Comparison of ENCODE assay signal across 9 cellular contexts in the genomic region with DNA sequence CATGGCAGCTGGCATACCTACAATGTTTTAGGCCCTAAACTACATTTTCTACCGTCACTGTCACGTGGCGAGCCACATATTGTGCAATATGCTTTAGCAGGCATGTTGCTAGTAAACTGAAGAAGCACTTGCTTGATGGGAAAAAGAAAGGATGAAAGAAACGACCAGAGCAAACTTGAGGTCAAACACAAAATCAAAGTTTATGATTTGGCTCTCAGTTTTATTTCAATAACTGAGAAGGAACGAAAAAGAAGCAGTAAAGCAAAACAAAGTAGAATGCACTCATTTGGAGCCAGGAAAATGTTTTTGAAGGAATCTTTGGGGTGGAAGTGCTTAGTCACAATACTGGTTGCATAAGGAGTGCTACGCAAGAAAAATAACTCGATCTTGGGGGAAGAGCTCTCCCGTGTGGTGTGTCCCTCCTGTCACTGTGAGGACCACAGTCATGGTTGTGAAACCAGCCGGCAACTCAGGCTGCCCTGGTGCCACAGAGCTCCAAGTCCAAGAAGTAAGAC.
DNase-seq lines count a peak whose midpoint lies in the region; ATAC-seq and TF ChIP-seq lines count a peak whose summit lies in the region.
"Had no signal": no experiment of that assay in that cellular context is flagged by ENCODE, and none has a peak within 500 bp of the region (broad histone marks: within the 10 kb centered on the region; RNA-seq: fewer than 3 reads in every experiment).

No MANE protein-coding gene starts in this region.

- peak; percentile 76 for DNase-seq in HT1080 (ENCODE audit: low read depth)
- peak; percentile 74 for DNase-seq in astrocyte of the spinal cord (ENCODE audit: low read depth, low spot score)
- peak; percentile 63 for DNase-seq in kidney tubule cell (ENCODE audit: low spot score)
- DNase-seq in thoracic aorta (ENCODE audit: low spot score): no peak
- no peak for DNase-seq in NCI-H524 treated with DMSO at 0.1 percent for 48 hours (lab: John Stamatoyannopoulos, UW)
- no peak for DNase-seq in effector CD4-positive, alpha-beta T cell
- no peak for DNase-seq in amniotic stem cell (lab: John Stamatoyannopoulos, UW)

- H3K27ac ChIP-seq in thoracic aorta: peak overlapping the region in 1 of 2 donors; percentile 8
- H3K27ac ChIP-seq: SJCRH30 had no signal

- H3K4me1 ChIP-seq in thoracic aorta (ENCODE audit: control insufficient read depth in 1 of 2, low read depth in 2 of 2): peaks cover 0 to 3% of the 10 kb centered on the region in 2 donors
- H3K4me1 ChIP-seq: SJCRH30 had no signal

- H3K4me3 ChIP-seq in astrocyte of the spinal cord (ENCODE audit: low read depth, low read length): no peak overlapping the region
- peak overlapping the region; percentile 30 for H3K4me3 ChIP-seq in thoracic aorta
- H3K4me3 ChIP-seq: SJCRH30 had no signal

- H3K36me3 ChIP-seq in thoracic aorta: no peaks in the 10 kb centered on the region
- H3K36me3 ChIP-seq: SJCRH30 had no signal

- no peaks in the 10 kb centered on the region for H3K27me3 ChIP-seq in thoracic aorta (replicated peaks; ENCODE audit: insufficient read depth)
- H3K27me3 ChIP-seq: SJCRH30 had no signal

- in situ Hi-C loops in astrocyte of the spinal cord (cut with HindIII; ENCODE audit: low sequenced_read_pairs): no loop called here

- no peak for TF ChIP-seq CTCF in astrocyte of the spinal cord (IDR thresholded peaks at IDR 0.05; ENCODE audit: low read depth, low read length)
- no peak for TF ChIP-seq CTCF in thoracic aorta (IDR thresholded peaks at IDR 0.05)

- ATAC-seq in thoracic aorta (ENCODE audit: insufficient number of reproducible peaks, low FRiP score, low read depth) (peak; percentile 75), HG03457 (IDR thresholded peaks at IDR 0.05; ENCODE audit: unreplicated experiment) (no peak)

- H3K9me3 ChIP-seq in thoracic aorta: no peaks in the 10 kb centered on the region
- H3K9me3 ChIP-seq: SJCRH30 had no signal

Comparison
In these comparisons a context has a peak if more than half of its experiments do, and no peak if none do; other contexts are left out.
1. DNase-seq: peak in HT1080 (single experiment), astrocyte of the spinal cord (single experiment) and kidney tubule cell (single experiment); none in thoracic aorta (single experiment), NCI-H524 treated with DMSO at 0.1 percent for 48 hours (single experiment), effector CD4-positive, alpha-beta T cell (single experiment) and amniotic stem cell (single experiment).